24 cellular contexts compared by ENCODE assay signal in genomic region chr20:7410150-7410549, GRCh38.
DNase-seq lines count a peak whose midpoint lies in the region; ATAC-seq, FAIRE-seq and TF ChIP-seq lines count a peak whose summit lies in the region.
"Had no signal": no experiment of that assay in that cellular context is flagged by ENCODE, and none has a peak within 500 bp of the region (broad histone marks: within the 10 kb centered on the region; RNA-seq: fewer than 3 reads in every experiment).

No MANE protein-coding gene starts in this region.

- H3K9me3 ChIP-seq in RWPE2 (ENCODE audit: severe bottlenecking) = no peaks in the 10 kb centered on the region
- H3K9me3 ChIP-seq in left lung = no peaks in the 10 kb centered on the region
- no peaks in the 10 kb centered on the region for H3K9me3 ChIP-seq in pancreas
- H3K9me3 ChIP-seq: MG63, SJSA1 had no signal

- DNase-seq in HCEC 1CT (peak; percentile 42), RWPE2 (ENCODE audit: low spot score) (no peak), fibroblast of mammary gland (ENCODE audit: low read depth) (peak; percentile 24), skeletal muscle cell (ENCODE audit: low read depth) (peak; percentile 20), sciatic nerve (ENCODE audit: low spot score) (no peak), left lung (no peak), pancreas (no peak)
- DNase-seq: C1 segment of cervical spinal cord; CD4-positive, alpha-beta memory T cell; COR-L47; DMS53; H9; HFFc6; Kasumi-1; MG63; NCI-H1105 treated with DMSO at 0.1 percent for 48 hours; NCI-H146; NCI-H1930; NCI-H526 treated with DMSO at 0.1 percent for 48 hours had no signal

- H3K27me3 ChIP-seq in RWPE2 (ENCODE audit: insufficient read depth, poor library complexity, severe bottlenecking) = no peaks in the 10 kb centered on the region
- no peaks in the 10 kb centered on the region for H3K27me3 ChIP-seq in left lung
- no peaks in the 10 kb centered on the region for H3K27me3 ChIP-seq in pancreas
- H3K27me3 ChIP-seq: MG63, SJSA1 had no signal

- H3K4me3 ChIP-seq in RWPE2 (ENCODE audit: severe bottlenecking) = no peak overlapping the region
- no peak overlapping the region for H3K4me3 ChIP-seq in fibroblast of mammary gland (ENCODE audit: control insufficient read depth, low read depth, low read length)
- no peak overlapping the region for H3K4me3 ChIP-seq in skeletal muscle cell (ENCODE audit: low read depth, low read length)
- no peak overlapping the region for H3K4me3 ChIP-seq in left lung
- H3K4me3 ChIP-seq in pancreas = no peak overlapping the region
- H3K4me3 ChIP-seq: GM23338, K562, MG63, SJSA1 had no signal

- H3K36me3 ChIP-seq in RWPE2 (ENCODE audit: low read depth) = no peaks in the 10 kb centered on the region
- no peaks in the 10 kb centered on the region for H3K36me3 ChIP-seq in left lung
- H3K36me3 ChIP-seq in pancreas = no peaks in the 10 kb centered on the region
- H3K36me3 ChIP-seq: MG63, SJSA1 had no signal

- WGBS in pancreas, 2 donors = 47 to 55% methylated on average over 3 of the region's 3 CpGs

- FAIRE-seq in pancreas (lab: Jason Lieb, UNC) = no peak
- FAIRE-seq: G401.6, K562, RCC 7860 had no signal

- intact Hi-C loops in sciatic nerve (cut with DNase I) = no loop called here
- intact Hi-C loops in left lung (cut with DNase I) = no loop called here
- intact Hi-C loops in pancreas (cut with DNase I) = no loop called here

- peak; percentile 65 for ATAC-seq in RWPE2 (ENCODE audit: low read depth)
- ATAC-seq in sciatic nerve = no peak
- no peak for ATAC-seq in left lung
- ATAC-seq in pancreas = no peak
- ATAC-seq: GM23338, K562 had no signal

- H3K27ac ChIP-seq in RWPE2 (ENCODE audit: poor library complexity, severe bottlenecking) (no peak overlapping the region), left lung (no peak overlapping the region), pancreas (no peak overlapping the region)
- H3K27ac ChIP-seq: SJSA1 had no signal

- TF ChIP-seq CTCF in RWPE2 (IDR thresholded peaks at IDR 0.05; ENCODE audit: poor library complexity, severe bottlenecking) = no peak
- no peak for TF ChIP-seq CTCF in fibroblast of mammary gland (conservative IDR thresholded peaks at IDR 0.05; ENCODE audit: control insufficient read depth, insufficient read depth, low read depth, low read length)
- no peak for TF ChIP-seq CTCF in left lung (IDR thresholded peaks at IDR 0.05)
- no peak for TF ChIP-seq CTCF in pancreas (IDR thresholded peaks at IDR 0.05)

- H3K4me1 ChIP-seq in RWPE2 (ENCODE audit: insufficient read depth, poor library complexity, severe bottlenecking) = peaks cover 6% of the 10 kb centered on the region
- no peaks in the 10 kb centered on the region for H3K4me1 ChIP-seq in left lung
- no peaks in the 10 kb centered on the region for H3K4me1 ChIP-seq in pancreas
- H3K4me1 ChIP-seq: SJSA1 had no signal

Comparison
In these comparisons a context has a peak if more than half of its experiments do, and no peak if none do; other contexts are left out.
1. DNase-seq: peak in HCEC 1CT (single experiment), fibroblast of mammary gland (single experiment) and skeletal muscle cell (single experiment); none in RWPE2 (single experiment), sciatic nerve (single experiment), left lung (0 of 2) and pancreas (0 of 6).